ENCODE assay signal across 2 cellular contexts in genomic region chr3:66412176-66412887, GRCh38.
TF ChIP-seq lines count a peak whose summit lies in the region.

No MANE protein-coding gene starts in this region.

TF ChIP-seq in IMR-90, 13 proteins besides CTCF, POLR2A, EP300 and RAD21:
- no peak for TF ChIP-seq BHLHE40 (IDR thresholded peaks at IDR 0.05; ENCODE audit: low read depth, low read length)
- TF ChIP-seq, protein P1, sequence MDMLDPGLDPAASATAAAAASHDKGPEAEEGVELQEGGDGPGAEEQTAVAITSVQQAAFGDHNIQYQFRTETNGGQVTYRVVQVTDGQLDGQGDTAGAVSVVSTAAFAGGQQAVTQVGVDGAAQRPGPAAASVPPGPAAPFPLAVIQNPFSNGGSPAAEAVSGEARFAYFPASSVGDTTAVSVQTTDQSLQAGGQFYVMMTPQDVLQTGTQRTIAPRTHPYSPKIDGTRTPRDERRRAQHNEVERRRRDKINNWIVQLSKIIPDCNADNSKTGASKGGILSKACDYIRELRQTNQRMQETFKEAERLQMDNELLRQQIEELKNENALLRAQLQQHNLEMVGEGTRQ (IDR thresholded peaks at IDR 0.05; ENCODE audit: low read depth, low read length): no peak
- no peak for TF ChIP-seq RCOR1 (IDR thresholded peaks at IDR 0.05; ENCODE audit: insufficient replicate concordance, low read length)
- no peak for TF ChIP-seq MXI1 (IDR thresholded peaks at IDR 0.05; ENCODE audit: borderline replicate concordance, low read depth, low read length)
- no peak for TF ChIP-seq MAZ (IDR thresholded peaks at IDR 0.05; ENCODE audit: borderline replicate concordance, low read depth, low read length)
- TF ChIP-seq RFX5 (IDR thresholded peaks at IDR 0.05; ENCODE audit: low read depth, low read length): no peak
- TF ChIP-seq NFE2L2 (IDR thresholded peaks at IDR 0.05; ENCODE audit: low read depth, low read length): no peak
- TF ChIP-seq SMC3 (IDR thresholded peaks at IDR 0.05; ENCODE audit: low read depth, low read length): no peak
- TF ChIP-seq CHD1 (IDR thresholded peaks at IDR 0.05; ENCODE audit: low read depth, low read length): no peak
- TF ChIP-seq MAFK (IDR thresholded peaks at IDR 0.05; ENCODE audit: low read depth, low read length): no peak
- TF ChIP-seq FOS (IDR thresholded peaks at IDR 0.05; ENCODE audit: low read depth, low read length): no peak
- TF ChIP-seq CEBPB (IDR thresholded peaks at IDR 0.05; ENCODE audit: low read depth, low read length): no peak
- no peak for TF ChIP-seq ELK1 (IDR thresholded peaks at IDR 0.05; ENCODE audit: borderline replicate concordance, low read depth, low read length)

TF ChIP-seq in H1, 55 proteins besides CTCF, POLR2A, EP300 and RAD21:
- TF ChIP-seq RBBP5 (IDR thresholded peaks at IDR 0.05; ENCODE audit: borderline replicate concordance, low read depth, low read length): no peak
- TF ChIP-seq CBX5 (IDR thresholded peaks at IDR 0.05; ENCODE audit: low read depth, low read length): no peak
